Comparison of ENCODE assay signal across 9 cellular contexts in genomic region chr2:85853499-85854165, GRCh38. TPM values are rescaled to one million over a fixed set of nuclear protein-coding genes. Genes with fewer than 3 reads are reported as not detected.
DNase-seq lines count a peak whose midpoint lies in the region; ATAC-seq and TF ChIP-seq lines count a peak whose summit lies in the region.
"Had no signal": no experiment of that assay in that cellular context is flagged by ENCODE, and none has a peak within 500 bp of the region (broad histone marks: within the 10 kb centered on the region; RNA-seq: fewer than 3 reads in every experiment).

No MANE protein-coding gene starts in this region.

- peak; percentile 54 for ATAC-seq in activated CD4-positive, CD25-positive, alpha-beta regulatory T cell treated with anti-CD3 and anti-CD28 coated beads, Interleukin-2, amount 50 U/mL, for 24 hours
- peak; percentile 52 for ATAC-seq in HG02973 (IDR thresholded peaks at IDR 0.05; ENCODE audit: unreplicated experiment)
- ATAC-seq: A549 had no signal

- H3K9me3 Mint-ChIP-seq in activated CD4-positive, alpha-beta memory T cell treated with anti-CD3 and anti-CD28 coated beads for 36 hours: peaks cover 10% of the 10 kb centered on the region
- H3K9me3 Mint-ChIP-seq in mesothelial cell of epicardium: no peaks in the 10 kb centered on the region

- POLR2A ChIA-PET in activated CD4-positive, alpha-beta memory T cell treated with anti-CD3 and anti-CD28 coated beads for 36 hours (lab: Charles Lee): interaction anchor here (0.7 to 1.5 kb wide), 3 partner anchors 13 to 769 kb away, joined by 3 to 9 read pairs (median 3); no protein-coding TSS in a partner anchor

- CTCF ChIA-PET in activated CD4-positive, alpha-beta memory T cell treated with anti-CD3 and anti-CD28 coated beads for 36 hours (lab: Charles Lee): interaction anchor here (0.6 to 1.7 kb wide), 5 partner anchors 9 to 169 kb away, joined by 3 to 11 read pairs (median 5); partner anchors contain the start of gene ST3GAL5

- H3K4me1 Mint-ChIP-seq in activated CD4-positive, alpha-beta memory T cell treated with anti-CD3 and anti-CD28 coated beads for 36 hours (ENCODE audit: low read depth): peaks cover 66% of the 10 kb centered on the region
- H3K4me1 Mint-ChIP-seq in mesothelial cell of epicardium: peaks cover 11% of the 10 kb centered on the region

- H3K4me3 Mint-ChIP-seq in activated CD4-positive, alpha-beta memory T cell treated with anti-CD3 and anti-CD28 coated beads for 36 hours: peak overlapping the region; percentile 77
- no peak overlapping the region for H3K4me3 Mint-ChIP-seq in mesothelial cell of epicardium

- H3K27ac Mint-ChIP-seq in activated CD4-positive, alpha-beta memory T cell treated with anti-CD3 and anti-CD28 coated beads for 36 hours: peak overlapping the region; percentile 98
- H3K27ac Mint-ChIP-seq in mesothelial cell of epicardium: peak overlapping the region; percentile 60

- intact Hi-C loops in activated CD4-positive, alpha-beta memory T cell treated with anti-CD3 and anti-CD28 coated beads for 36 hours (cut with micrococcal nuclease): loop anchor here (2.0 to 10.0 kb wide), 4 partner anchors 23 to 341 kb away; partner anchors contain the start of genes IMMT and MRPL35

- TF ChIP-seq CTCF in mesothelial cell of epicardium (IDR thresholded peaks at IDR 0.05; ENCODE audit: unreplicated experiment): no peak

- DNase-seq in activated CD4-positive, CD25-positive, alpha-beta regulatory T cell treated with anti-CD3 and anti-CD28 coated beads, Interleukin-2, amount 50 U/mL, for 72 hours: no peak
- DNase-seq in activated CD4-positive, alpha-beta memory T cell treated with anti-CD3 and anti-CD28 coated beads for 36 hours: peak; percentile 50
- DNase-seq in mesothelial cell of epicardium (ENCODE audit: low spot score in 2 of 2, unreplicated experiment in 2 of 2) (no peak), NCI-H82 (lab: John Stamatoyannopoulos, UW) (no peak), glomerular visceral epithelial cell (ENCODE audit: extremely low spot score) (no peak), NCI-H1694 (lab: John Stamatoyannopoulos, UW) (no peak)

- H3K27me3 Mint-ChIP-seq in activated CD4-positive, alpha-beta memory T cell treated with anti-CD3 and anti-CD28 coated beads for 36 hours: no peaks in the 10 kb centered on the region
- no peaks in the 10 kb centered on the region for H3K27me3 Mint-ChIP-seq in mesothelial cell of epicardium (ENCODE audit: low read depth)

- H3K36me3 Mint-ChIP-seq in activated CD4-positive, alpha-beta memory T cell treated with anti-CD3 and anti-CD28 coated beads for 36 hours: peaks cover 15% of the 10 kb centered on the region
- H3K36me3 Mint-ChIP-seq in mesothelial cell of epicardium: peaks cover 19% of the 10 kb centered on the region

RNA-seq across cellular contexts. Expression of gene ST3GAL5, which starts 35.2 kb away (rescaled TPM):
- 10 to 100 TPM in 1 of 2 experiments, 1 to 10 TPM in 1; 9.6 to 11.5 TPM for total RNA-seq in activated CD4-positive, alpha-beta memory T cell treated with anti-CD3 and anti-CD28 coated beads for 36 hours
- total RNA-seq in mesothelial cell of epicardium: 23.2 to 28.6 TPM (median 25.8 TPM) in 3 replicates
